Comparison of ENCODE assay signal across 23 cellular contexts in genomic region chr2:8495189-8495855, GRCh38.
DNase-seq lines count a peak whose midpoint lies in the region; ATAC-seq and TF ChIP-seq lines count a peak whose summit lies in the region.
"Had no signal": no experiment of that assay in that cellular context is flagged by ENCODE, and none has a peak within 500 bp of the region (broad histone marks: within the 10 kb centered on the region; RNA-seq: fewer than 3 reads in every experiment).

No MANE protein-coding gene starts in this region.

- no peaks in the 10 kb centered on the region for H3K79me2 ChIP-seq in HCT116 (ENCODE audit: insufficient read depth, low read length)
- H3K79me2 ChIP-seq in parathyroid adenoma, result peaks cover 7% of the 10 kb centered on the region

- no peaks in the 10 kb centered on the region for H4K20me1 ChIP-seq in HCT116 (ENCODE audit: insufficient read depth)

- no peaks in the 10 kb centered on the region for H3K9me2 ChIP-seq in HCT116 (ENCODE audit: insufficient read depth)

- no peak overlapping the region for H2AFZ ChIP-seq in HCT116 (ENCODE audit: low read depth, low read length, poor library complexity, severe bottlenecking)
- H2AFZ ChIP-seq in parathyroid adenoma, result peak overlapping the region; percentile 58

- H3K27me3 ChIP-seq in HCT116 (ENCODE audit: insufficient read depth, low read length) (no peaks in the 10 kb centered on the region), parathyroid adenoma (ENCODE audit: control insufficient read depth, insufficient read depth, low read length) (no peaks in the 10 kb centered on the region)
- H3K27me3 ChIP-seq: BE2C, MG63, tibial artery had no signal

- H3K36me3 ChIP-seq in HCT116 (ENCODE audit: control insufficient read depth in 1 of 2, insufficient read depth in 2 of 2, low read length in 2 of 2) (no peaks in the 10 kb centered on the region), parathyroid adenoma (ENCODE audit: control insufficient read depth, insufficient read depth, low read length) (no peaks in the 10 kb centered on the region)
- H3K36me3 ChIP-seq: BE2C, HAP-1, MG63, tibial artery had no signal

- H3K9me3 ChIP-seq in HCT116 (ENCODE audit: control insufficient read depth in 1 of 2, insufficient read depth in 1 of 2, low read depth in 1 of 2, low read length in 2 of 2) (no peaks in the 10 kb centered on the region), parathyroid adenoma (ENCODE audit: control insufficient read depth, low read length) (no peaks in the 10 kb centered on the region)
- H3K9me3 ChIP-seq: BE2C, HAP-1, MG63, tibial artery had no signal

- H3K4me2 ChIP-seq in HCT116 (ENCODE audit: low read length) (0 out of 2 replicates have a peak overlapping the region, but pooled peaks have one; percentile 12), parathyroid adenoma (ENCODE audit: low read length) (no peak overlapping the region)

- TF ChIP-seq RAD21 in HCT116 (IDR thresholded peaks at IDR 0.05; ENCODE audit: low read depth), result no peak

- H3K4me3 ChIP-seq in HCT116 (replicated peaks in 1 of 2; ENCODE audit: low read depth in 1 of 2, low read length in 2 of 2), result no peak overlapping the region
- no peak overlapping the region for H3K4me3 ChIP-seq in parathyroid adenoma (ENCODE audit: low read depth, low read length)
- H3K4me3 ChIP-seq: HAP-1, MG63, tibial artery had no signal

- BruUV-seq in HCT116 (replicated peaks; lab: Mats Ljungman, UMichigan), result no TSS peak

- POLR2A ChIA-PET in HCT116 (lab: Charles Lee), result no interaction called here

- H3K4me1 ChIP-seq in HCT116 (ENCODE audit: control insufficient read depth in 1 of 2, insufficient read depth in 2 of 2, low read length in 2 of 2) (peaks cover 0 to 8% of the 10 kb centered on the region in 2 experiments; a peak in 1 of 4 replicates), parathyroid adenoma (peaks cover 73% of the 10 kb centered on the region)
- H3K4me1 ChIP-seq: HAP-1 had no signal

- RAD21 ChIA-PET in HCT116 (lab: Charles Lee; ENCODE audit: low non-redundant PET in 1 of 2, low total read pairs in 2 of 2, uncharacterized antibody in 2 of 2, unreplicated experiment in 2 of 2), result no interaction called here

- ATAC-seq in HCT116 (no peak), HG02885 (IDR thresholded peaks at IDR 0.05; ENCODE audit: poor library complexity, unreplicated experiment) (no peak), GM19455 (IDR thresholded peaks at IDR 0.05; ENCODE audit: unreplicated experiment) (no peak)
- ATAC-seq: stimulated activated naive CD8-positive, alpha-beta T cell treated with anti-CD3 and anti-CD28 coated beads, Interleukin-15, Interleukin-2, amounts not matched to agents 100 U/mL and 50 U/mL, for 24 hours had no signal

- TF ChIP-seq CTCF in HCT116 (IDR thresholded peaks at IDR 0.05 in 2 of 3, conservative IDR thresholded peaks at IDR 0.05 in 1 of 3; ENCODE audit: borderline replicate concordance in 1 of 3, insufficient read depth in 1 of 3, low read depth in 2 of 3, low read length in 2 of 3) (no peak), parathyroid adenoma (IDR thresholded peaks at IDR 0.05) (no peak)

- no peak overlapping the region for H3K9ac ChIP-seq in HCT116 (ENCODE audit: low read length)
- H3K9ac ChIP-seq in parathyroid adenoma, result no peak overlapping the region

- no peak for TF ChIP-seq POLR2A in HCT116 (IDR thresholded peaks at IDR 0.05; ENCODE audit: borderline replicate concordance, extremely low read depth, insufficient read depth, insufficient read length)

- H3K27ac ChIP-seq in HCT116 (ENCODE audit: low read depth, low read length) (no peak overlapping the region), parathyroid adenoma (peak overlapping the region; percentile 84)
- H3K27ac ChIP-seq: tibial artery had no signal

- CTCF ChIA-PET in HCT116 (lab: Charles Lee), result no interaction called here

- DNase-seq in DMS153 (lab: John Stamatoyannopoulos, UW), result peak; percentile 17
- DNase-seq in DMS153 treated with DMSO at 0.1 percent for 48 hours (lab: John Stamatoyannopoulos, UW; ENCODE audit: unreplicated experiment), result no peak
- no peak for DNase-seq in HCT116 (ENCODE audit: low read depth, low spot score)
- DNase-seq in astrocyte of the hippocampus (ENCODE audit: low read depth, low spot score), result peak; percentile 31
- no peak for DNase-seq in NCI-H2171 treated with DMSO at 0.1 percent for 48 hours (lab: John Stamatoyannopoulos, UW)
- DNase-seq: 8988T; activated naive CD4-positive, alpha-beta T cell treated with anti-CD3 and anti-CD28 coated beads for 36 hours; BE2C; cerebellar nuclear complex; DMS 273 treated with DMSO at 0.1 percent for 48 hours; effector memory CD4-positive, alpha-beta T cell; MG63; NCI-H2029 treated with DMSO at 0.1 percent for 48 hours; NCI-H524 treated with DMSO at 0.1 percent for 48 hours; nucleus accumbens; OCI-M1; stimulated activated naive CD8-positive, alpha-beta T cell treated with anti-CD3 and anti-CD28 coated beads, Interleukin-15, Interleukin-2, amounts not matched to agents 100 U/mL and 50 U/mL, for 24 hours; T-helper 1 cell had no signal

- intact Hi-C loops in HCT116 (cut with micrococcal nuclease), result no loop called here

TF ChIP-seq in HCT116, 20 proteins besides CTCF, POLR2A, EP300 and RAD21:
- no peak for TF ChIP-seq SIN3A (IDR thresholded peaks at IDR 0.05; ENCODE audit: low read depth)
- no peak for TF ChIP-seq MAX (IDR thresholded peaks at IDR 0.05)
- no peak for TF ChIP-seq EZH2phosphoT487 (IDR thresholded peaks at IDR 0.05; ENCODE audit: borderline replicate concordance)
- TF ChIP-seq FOSL1 (IDR thresholded peaks at IDR 0.05; ENCODE audit: low read depth), result no peak
- TF ChIP-seq ZBTB33 (IDR thresholded peaks at IDR 0.05; ENCODE audit: extremely low read depth, insufficient replicate concordance, low read length), result no peak
- no peak for TF ChIP-seq ATF3 (IDR thresholded peaks at IDR 0.05)
- TF ChIP-seq CBX3 (IDR thresholded peaks at IDR 0.05; ENCODE audit: low read depth), result no peak
- TF ChIP-seq JUND (IDR thresholded peaks at IDR 0.05), result no peak
- no peak for TF ChIP-seq ZFX (IDR thresholded peaks at IDR 0.05)
- TF ChIP-seq ELF1 (IDR thresholded peaks at IDR 0.05; ENCODE audit: borderline replicate concordance, low read depth), result no peak
- TF ChIP-seq REST (IDR thresholded peaks at IDR 0.05; ENCODE audit: low read depth), result no peak
- no peak for TF ChIP-seq TCF7L2 (IDR thresholded peaks at IDR 0.05; ENCODE audit: borderline replicate concordance, extremely low read depth, insufficient read depth, insufficient read length)
- TF ChIP-seq YY1 (IDR thresholded peaks at IDR 0.05; ENCODE audit: extremely low read depth, insufficient replicate concordance, low read depth, low read length), result no peak

Comparison
In these comparisons a context has a peak if more than half of its experiments do, and no peak if none do; other contexts are left out.
1. DNase-seq: peak in DMS153 (single experiment) and astrocyte of the hippocampus (single experiment); none in DMS153 treated with DMSO at 0.1 percent for 48 hours (single experiment), HCT116 (single experiment) and NCI-H2171 treated with DMSO at 0.1 percent for 48 hours (single experiment).